ENCODE assay signal across 1 cellular context in the genomic region with DNA sequence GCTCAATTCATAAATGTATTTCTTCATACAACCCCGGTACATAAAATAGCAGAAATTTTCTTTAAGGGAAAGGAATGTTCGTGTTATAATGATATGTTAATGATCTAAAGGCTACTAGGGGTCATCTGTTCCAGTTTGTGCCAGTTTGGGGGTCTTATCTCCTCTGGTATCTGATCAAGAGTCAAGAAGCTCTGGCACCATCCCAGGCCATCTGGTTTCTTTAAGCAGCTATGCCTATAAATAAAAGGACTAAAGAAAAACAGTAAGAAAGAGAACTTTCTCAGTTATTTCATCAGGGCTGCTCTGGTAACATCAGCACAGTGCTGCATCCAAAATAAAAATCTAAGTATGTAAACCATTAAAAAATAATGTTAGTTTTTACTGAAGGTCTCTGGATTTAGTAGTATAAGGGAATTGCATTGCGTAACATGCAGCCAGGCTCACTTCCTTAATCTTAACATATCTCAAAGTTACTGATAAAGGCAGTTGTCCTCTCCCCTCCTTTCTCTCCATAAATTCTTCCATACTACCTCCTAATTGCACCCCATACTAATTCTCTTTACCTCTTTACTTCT.
TF ChIP-seq lines count a peak whose summit lies in the region.

No MANE protein-coding gene starts in this region.

TF ChIP-seq in SK-N-SH treated with all-trans-retinoic acid at 6 μM for 48 hours, 23 proteins besides CTCF, POLR2A, EP300 and RAD21 (continued from another document):
- no peak for TF ChIP-seq OSR1 (CRISPR knock-in tag; IDR thresholded peaks at IDR 0.05)
- TF ChIP-seq RARB (CRISPR knock-in tag; IDR thresholded peaks at IDR 0.05), result no peak
